In the genomic region with DNA sequence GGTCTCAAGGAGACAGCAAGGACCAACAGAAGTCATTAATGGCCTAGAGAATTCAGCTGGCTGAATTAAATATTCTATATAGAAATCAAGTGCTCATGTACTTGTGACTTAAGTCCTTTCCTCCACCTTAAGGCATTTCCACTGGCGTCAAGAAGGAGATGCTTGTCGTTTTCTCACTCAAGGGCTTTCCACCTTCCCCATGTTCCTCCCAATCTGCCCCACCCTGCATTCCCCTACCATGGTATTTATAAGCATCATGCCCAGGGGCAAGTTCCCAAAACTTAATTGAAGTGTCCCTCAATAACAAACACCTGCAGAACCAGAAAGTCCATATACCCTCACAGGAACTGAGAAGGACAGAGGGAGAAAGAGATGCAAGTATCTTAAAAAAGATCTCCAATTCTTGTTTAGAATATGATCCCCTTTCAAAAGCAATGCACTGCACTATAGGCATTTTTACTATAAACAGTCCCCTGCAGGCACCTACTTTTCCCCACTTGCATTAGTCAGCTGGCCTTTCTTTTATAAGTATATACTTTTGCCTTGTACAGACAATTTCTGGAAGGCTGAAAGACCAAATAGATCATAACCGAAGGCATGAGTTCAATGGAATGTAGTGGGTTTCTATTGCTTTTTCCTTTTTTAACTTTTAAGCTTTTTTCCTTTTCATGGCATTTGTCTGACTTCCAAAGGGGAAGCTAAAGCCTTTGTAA, we compare ENCODE assay signal across 16 cellular contexts. TPM values are rescaled to one million over a fixed set of nuclear protein-coding genes. Genes with fewer than 3 reads are reported as not detected.
DNase-seq lines count a peak whose midpoint lies in the region; ATAC-seq and TF ChIP-seq lines count a peak whose summit lies in the region.
"Had no signal": no experiment of that assay in that cellular context is flagged by ENCODE, and none has a peak within 500 bp of the region (broad histone marks: within the 10 kb centered on the region; RNA-seq: fewer than 3 reads in every experiment).

No MANE protein-coding gene starts in this region.

- peaks cover 2% of the 10 kb centered on the region for H3K4me1 Mint-ChIP-seq in activated CD4-positive, alpha-beta T cell treated with anti-CD3 and anti-CD28 coated beads, Interleukin-2, amount 10 ng/mL, durations not matched to agents 24 days and 14 days
- H3K4me1 Mint-ChIP-seq: B cell, H9 had no signal

- H3K36me3 Mint-ChIP-seq in activated CD4-positive, alpha-beta T cell treated with anti-CD3 and anti-CD28 coated beads, Interleukin-2, amount 10 ng/mL, durations not matched to agents 24 days and 14 days (ENCODE audit: low read depth), result peaks cover 86% of the 10 kb centered on the region

- H3K4me3 Mint-ChIP-seq in activated CD4-positive, alpha-beta T cell treated with anti-CD3 and anti-CD28 coated beads, Interleukin-2, amount 10 ng/mL, durations not matched to agents 24 days and 14 days, result no peak overlapping the region
- H3K4me3 Mint-ChIP-seq: B cell; CD8-positive, alpha-beta T cell; H9 had no signal

- peak; percentile 22 for DNase-seq in activated CD4-positive, alpha-beta T cell treated with anti-CD3 and anti-CD28 coated beads, Interleukin-2, amount 10 ng/mL, durations not matched to agents 24 days and 14 days
- no peak for DNase-seq in activated CD4-positive, alpha-beta T cell treated with anti-CD3 and anti-CD28 coated beads, Interleukin-2, amount 50 U/mL, for 4 hours
- DNase-seq in lower lobe of right lung, result no peak
- DNase-seq in upper lobe of left lung, result no peak
- no peak for DNase-seq in mucosa of gallbladder (ENCODE audit: low spot score)
- DNase-seq in effector CD8-positive, alpha-beta T cell (lab: John Stamatoyannopoulos, UW), result no peak
- DNase-seq in central memory CD4-positive, alpha-beta T cell, result no peak
- DNase-seq: Calu3; CD8-positive, alpha-beta T cell; DMS79 treated with DMSO at 0.1 percent for 48 hours; H9 had no signal

- H3K4me1 ChIP-seq in lower lobe of right lung (peaks cover 20% of the 10 kb centered on the region), upper lobe of left lung (peaks cover 9 to 16% (median 12%) of the 10 kb centered on the region in 4 donors)
- H3K4me1 ChIP-seq: A549 had no signal

- H3K27me3 ChIP-seq in lower lobe of right lung (ENCODE audit: low read depth) (no peaks in the 10 kb centered on the region), upper lobe of left lung (no peaks in the 10 kb centered on the region)
- H3K27me3 ChIP-seq: BLaER1 treated with 17β-estradiol and CSF1 and Interleukin-3, amounts not matched to agents 10 nM and 100 nM had no signal

- 60 to 78% methylated on average over 3 of the region's 3 CpGs for WGBS in upper lobe of left lung, 2 donors

- H3K27ac ChIP-seq in lower lobe of right lung (peak overlapping the region; percentile 54), upper lobe of left lung (peak overlapping the region in 3 of 4 donors; percentile 3 to 58 (median 38))
- H3K27ac ChIP-seq: 22Rv1; A549; BLaER1 treated with 17β-estradiol and CSF1 and Interleukin-3, amounts not matched to agents 10 nM and 100 nM had no signal

- H3K4me3 ChIP-seq in lower lobe of right lung, result no peak overlapping the region
- no peak overlapping the region for H3K4me3 ChIP-seq in upper lobe of left lung
- H3K4me3 ChIP-seq: A549; BLaER1 treated with 17β-estradiol and CSF1 and Interleukin-3, amounts not matched to agents 10 nM and 100 nM; GM12878 had no signal

- peaks cover 84% of the 10 kb centered on the region for H3K36me3 ChIP-seq in lower lobe of right lung
- H3K36me3 ChIP-seq in upper lobe of left lung, result peaks cover 31 to 96% (median 53%) of the 10 kb centered on the region in 4 donors

- peak in 1 of 4 donors; percentile 10 for TF ChIP-seq EP300 in upper lobe of left lung (IDR thresholded peaks at IDR 0.05)

- no peak for TF ChIP-seq POLR2A in upper lobe of left lung (IDR thresholded peaks at IDR 0.05)

- no peak for TF ChIP-seq CTCF in lower lobe of right lung (IDR thresholded peaks at IDR 0.05)
- TF ChIP-seq CTCF in upper lobe of left lung (IDR thresholded peaks at IDR 0.05), result no peak

- H3K27ac Mint-ChIP-seq in activated CD4-positive, alpha-beta T cell treated with anti-CD3 and anti-CD28 coated beads, Interleukin-2, amount 10 ng/mL, durations not matched to agents 24 days and 14 days, result no peak overlapping the region
- H3K27ac Mint-ChIP-seq: B cell; CD8-positive, alpha-beta T cell; H9 had no signal

- ATAC-seq in lower lobe of right lung, result peak; percentile 81 to 84
- peak; percentile 34 to 75 for ATAC-seq in upper lobe of left lung (ENCODE audit: low FRiP score in 2 of 2)
- ATAC-seq: A549; CD8-positive, alpha-beta T cell; GM12878 had no signal

- H3K27me3 Mint-ChIP-seq in activated CD4-positive, alpha-beta T cell treated with anti-CD3 and anti-CD28 coated beads, Interleukin-2, amount 10 ng/mL, durations not matched to agents 24 days and 14 days, result no peaks in the 10 kb centered on the region
- H3K27me3 Mint-ChIP-seq: B cell had no signal

- intact Hi-C loops in activated CD4-positive, alpha-beta T cell treated with anti-CD3 and anti-CD28 coated beads, Interleukin-2, amount 10 ng/mL, durations not matched to agents 24 days and 14 days (cut with micrococcal nuclease), result no loop called here
- intact Hi-C loops in lower lobe of right lung (cut with DNase I), result no loop called here

- H3K9me3 Mint-ChIP-seq in activated CD4-positive, alpha-beta T cell treated with anti-CD3 and anti-CD28 coated beads, Interleukin-2, amount 10 ng/mL, durations not matched to agents 24 days and 14 days, result peaks cover 20% of the 10 kb centered on the region

- peaks cover 4% of the 10 kb centered on the region for H3K9me3 ChIP-seq in lower lobe of right lung
- H3K9me3 ChIP-seq in upper lobe of left lung, result peaks cover 0 to 4% (median under 1%) of the 10 kb centered on the region in 4 donors

RNA-seq across cellular contexts. Expression of a gene that starts 29.6 kb away (rescaled TPM):
- 44.0 and 52.2 TPM in 2 replicates for total RNA-seq in activated CD4-positive, alpha-beta T cell treated with anti-CD3 and anti-CD28 coated beads, Interleukin-2, amount 10 ng/mL, durations not matched to agents 24 days and 14 days
- 37.9 TPM for total RNA-seq in lower lobe of right lung
- total RNA-seq in upper lobe of left lung, result 10 to 100 TPM; 15.9 to 52.6 (median 46.1) TPM
- 35.3 TPM for total RNA-seq in mucosa of gallbladder

RNA-seq across cellular contexts. Expression of a gene that starts 35.0 kb away (rescaled TPM):
- 23.9 and 25.6 TPM in 2 replicates for total RNA-seq in activated CD4-positive, alpha-beta T cell treated with anti-CD3 and anti-CD28 coated beads, Interleukin-2, amount 10 ng/mL, durations not matched to agents 24 days and 14 days
- total RNA-seq in lower lobe of right lung (15.0 TPM), upper lobe of left lung (10 to 100 TPM in 5 of 6 donors, 1 to 10 TPM in 1; 8.4 to 19.8 (median 15.4) TPM), mucosa of gallbladder (17.9 TPM)
